ENCODE assay signal across 31 cellular contexts in genomic region chr10:133107442-133107841, GRCh38. TPM values are rescaled to one million over a fixed set of nuclear protein-coding genes. Genes with fewer than 3 reads are reported as not detected.
"Had no signal": no experiment of that assay in that cellular context is flagged by ENCODE, and none has a peak within 500 bp of the region (broad histone marks: within the 10 kb centered on the region; RNA-seq: fewer than 3 reads in every experiment).

No MANE protein-coding gene starts in this region.

- H3K27ac ChIP-seq: neural progenitor cell, ovary, parathyroid adenoma, psoas muscle, skin epidermis, spleen, suprapubic skin, testis, tibial artery, transverse colon, upper lobe of right lung, uterus had no signal

- H2AFZ ChIP-seq: neural progenitor cell, parathyroid adenoma had no signal

- DNase-seq: natural killer cell; occipital lobe; ovary; posterior cingulate gyrus; psoas muscle; spleen; stimulated activated CD4-positive, alpha-beta T cell treated with anti-CD3 and anti-CD28 coated beads, Interleukin-12 subunit alpha, Interleukin-12 subunit beta, amount 100 ng/mL, for 4 hours; stimulated activated CD4-positive, alpha-beta T cell treated with anti-CD3 and anti-CD28 coated beads, Interleukin-1b, Interleukin-23, amount 100 ng/mL, for 48 hours; stimulated activated CD4-positive, alpha-beta T cell treated with anti-CD3 and anti-CD28 coated beads, Interleukin-4, amount 100 ng/mL, for 1 hour; stimulated activated CD4-positive, alpha-beta T cell treated with anti-CD3 and anti-CD28 coated beads, Interleukin-4, amount 100 ng/mL, for 4 hours; stimulated activated CD8-positive, alpha-beta memory T cell treated with anti-CD3 and anti-CD28 coated beads, Interleukin-4, amount 100 ng/mL, for 48 hours; stimulated activated naive CD4-positive, alpha-beta T cell; stimulated activated naive CD8-positive, alpha-beta T cell treated with anti-CD3 and anti-CD28 coated beads, Interleukin-15, amount 100 ng/mL, for 72 hours; stimulated activated naive CD8-positive, alpha-beta T cell treated with anti-CD3 and anti-CD28 coated beads, Interleukin-15, Interleukin-2, amounts not matched to agents 100 U/mL and 50 U/mL, for 24 hours; substantia nigra; testis; tibial artery; transverse colon; upper lobe of right lung; uterus had no signal

- H3K4me3 ChIP-seq: neural progenitor cell, ovary, psoas muscle, skin epidermis, smooth muscle cell, spleen, suprapubic skin, testis, tibial artery, transverse colon, upper lobe of right lung, uterus had no signal

- H3K4me2 ChIP-seq: neural progenitor cell, smooth muscle cell had no signal

- H3K4me1 ChIP-seq: parathyroid adenoma, suprapubic skin, testis, tibial artery, transverse colon, upper lobe of right lung, uterus had no signal

- H3K79me2 ChIP-seq: parathyroid adenoma had no signal

- H3K27me3 ChIP-seq: neural progenitor cell, ovary, testis, uterus had no signal

- H3K36me3 ChIP-seq: neural progenitor cell, ovary, spleen, suprapubic skin, tibial artery, transverse colon, upper lobe of right lung, uterus had no signal

- H3K9me3 ChIP-seq: testis had no signal

- ATAC-seq: natural killer cell; psoas muscle; right cardiac atrium; sciatic nerve; stimulated activated memory B cell treated with anti-CD40 and anti-IgM and Interleukin-4, amounts not matched to agents 10 μg/mL and 1 μg/mL and 100 μg/mL, for 72 hours; stimulated activated naive CD8-positive, alpha-beta T cell treated with anti-CD3 and anti-CD28 coated beads, Interleukin-15, amount 100 ng/mL, for 72 hours; stimulated activated naive CD8-positive, alpha-beta T cell treated with anti-CD3 and anti-CD28 coated beads, Interleukin-15, Interleukin-2, amounts not matched to agents 100 U/mL and 50 U/mL, for 24 hours; upper lobe of right lung had no signal

- H3K9ac ChIP-seq: neural progenitor cell, parathyroid adenoma had no signal

RNA-seq across cellular contexts. Expression of gene ADGRA1, which starts 19.7 kb away (rescaled TPM):
- total RNA-seq: natural killer cell, osteoblast, renal cortical epithelial cell, smooth muscle cell, suprapubic skin, upper lobe of right lung, urinary bladder had no signal
- polyA plus RNA-seq: ovary, smooth muscle cell had no signal

RNA-seq across cellular contexts. Expression of gene KNDC1, which starts 52.6 kb away (rescaled TPM):
- total RNA-seq: osteoblast had no signal
